22 cellular contexts compared by ENCODE assay signal in genomic region chr15:26294062-26294689, GRCh38.
A peak's percentile ranks its signal among the peaks of the same experiment; 100 is the strongest.
DNase-seq lines count a peak whose midpoint lies in the region; ATAC-seq and TF ChIP-seq lines count a peak whose summit lies in the region.
"Had no signal": no experiment of that assay in that cellular context is flagged by ENCODE, and none has a peak within 500 bp of the region (broad histone marks: within the 10 kb centered on the region; RNA-seq: fewer than 3 reads in every experiment).

No MANE protein-coding gene starts in this region.

- TF ChIP-seq CTCF in esophagus muscularis mucosa (IDR thresholded peaks at IDR 0.05) (peak; percentile 28 to 40 (median 39)), esophagus squamous epithelium (IDR thresholded peaks at IDR 0.05) (no peak)

- 46% methylated on average over 5 of the region's 5 CpGs for WGBS in esophagus muscularis mucosa
- WGBS in esophagus squamous epithelium, 2 donors: 16 to 58% methylated on average over 1 to 2 of the region's 5 CpGs

- no peak for TF ChIP-seq EP300 in esophagus muscularis mucosa (IDR thresholded peaks at IDR 0.05)

- H3K27me3 ChIP-seq in esophagus muscularis mucosa (no peaks in the 10 kb centered on the region), esophagus squamous epithelium (no peaks in the 10 kb centered on the region)
- H3K27me3 ChIP-seq: MG63, SJSA1, stomach had no signal

- H3K4me3 ChIP-seq in esophagus muscularis mucosa (no peak overlapping the region), esophagus squamous epithelium (no peak overlapping the region)
- H3K4me3 ChIP-seq: MG63, SJSA1, stomach had no signal

- intact Hi-C loops in esophagus muscularis mucosa (cut with DNase I): no loop called here
- intact Hi-C loops in esophagus squamous epithelium (cut with DNase I): no loop called here

- H3K4me1 ChIP-seq in esophagus muscularis mucosa (peaks cover 0 to 36% (median 34%) of the 10 kb centered on the region in 4 donors), esophagus squamous epithelium (peaks cover 0 to 4% (median 0%) of the 10 kb centered on the region in 3 donors)
- H3K4me1 ChIP-seq: SJSA1 had no signal

- DNase-seq in DMS 273 treated with DMSO at 0.1 percent for 48 hours (lab: John Stamatoyannopoulos, UW): peak; percentile 58
- peak; percentile 16 for DNase-seq in NCI-H510A (lab: John Stamatoyannopoulos, UW)
- DNase-seq in esophagus muscularis mucosa (ENCODE audit: extremely low spot score): no peak
- DNase-seq in left kidney (ENCODE audit: low read depth, low spot score): peak; percentile 50
- DNase-seq in SHP77 (lab: John Stamatoyannopoulos, UW): no peak
- DNase-seq in esophagus squamous epithelium (lab: John Stamatoyannopoulos, UW): no peak
- DNase-seq: activated CD4-positive, alpha-beta T cell treated with anti-CD3 and anti-CD28 coated beads for 36 hours; activated CD8-positive, alpha-beta memory T cell treated with anti-CD3 and anti-CD28 coated beads, Interleukin-2, amount 50 U/mL, for 4 hours; activated gamma-delta T cell treated with Interleukin-2 at 50 U/mL for 16 hours; cerebellar nuclear complex; effector memory CD8-positive, alpha-beta T cell; GDM1; mammary epithelial cell; MG63; naive thymus-derived CD8-positive, alpha-beta T cell; NCI-H2107; stomach; T1000 had no signal

- no peak for ATAC-seq in HG02870 (IDR thresholded peaks at IDR 0.05; ENCODE audit: unreplicated experiment)
- no peak for ATAC-seq in HG02759 (IDR thresholded peaks at IDR 0.05; ENCODE audit: unreplicated experiment)
- ATAC-seq: activated CD4-positive, alpha-beta T cell treated with anti-CD3 and anti-CD28 coated beads for 36 hours; effector memory CD8-positive, alpha-beta T cell; HCT116; naive thymus-derived CD8-positive, alpha-beta T cell had no signal

- H3K36me3 ChIP-seq in esophagus muscularis mucosa (no peaks in the 10 kb centered on the region), esophagus squamous epithelium (no peaks in the 10 kb centered on the region)
- H3K36me3 ChIP-seq: MG63, SJSA1, stomach had no signal

- no peak overlapping the region for H3K27ac ChIP-seq in esophagus muscularis mucosa (replicated peaks in 1 of 4)
- H3K27ac ChIP-seq in esophagus squamous epithelium: no peak overlapping the region
- H3K27ac ChIP-seq: SJSA1, stomach had no signal

- H3K9me3 ChIP-seq in esophagus muscularis mucosa: no peaks in the 10 kb centered on the region
- H3K9me3 ChIP-seq in esophagus squamous epithelium: peaks cover 0 to 16% (median 0%) of the 10 kb centered on the region in 3 donors
- H3K9me3 ChIP-seq: MG63, SJSA1 had no signal

- TF ChIP-seq POLR2A in esophagus muscularis mucosa (IDR thresholded peaks at IDR 0.05; ENCODE audit: low read depth) (no peak), esophagus squamous epithelium (IDR thresholded peaks at IDR 0.05) (no peak)

Comparison
In these comparisons a context has a peak if more than half of its experiments do, and no peak if none do; other contexts are left out.
1. DNase-seq: peak in DMS 273 treated with DMSO at 0.1 percent for 48 hours (single experiment), NCI-H510A (single experiment) and left kidney (single experiment); none in esophagus muscularis mucosa (single experiment), SHP77 (0 of 2) and esophagus squamous epithelium (single experiment).
2. CTCF ChIP-seq: peak in esophagus muscularis mucosa (3 of 3); none in esophagus squamous epithelium (0 of 6).